ENCODE assay signal across 8 cellular contexts in genomic region chr5:66144074-66144798, GRCh38. TPM values are rescaled to one million over a fixed set of nuclear protein-coding genes. Genes with fewer than 3 reads are reported as not detected.
DNase-seq lines count a peak whose midpoint lies in the region; ATAC-seq and TF ChIP-seq lines count a peak whose summit lies in the region.

SREK1 (plus strand) TSS chr5:66144300; CDS start chr5:66144377, 77 bp downstream.

- TSS peak; percentile 67 for BruUV-seq in Panc1 (replicated peaks; lab: Mats Ljungman, UMichigan)

- H3K36me3 ChIP-seq in Panc1 (ENCODE audit: control insufficient read depth, insufficient read depth, low read length) (peaks cover 4% of the 10 kb centered on the region; the same call in 1 of the 2 replicates), esophagus (ENCODE audit: control insufficient read depth in 2 of 2, insufficient read depth in 2 of 2, low read length in 1 of 2) (no peaks in the 10 kb centered on the region), mucosa of stomach (ENCODE audit: control insufficient read depth, insufficient read depth, low read length) (no peaks in the 10 kb centered on the region)

- peak; percentile 98 for DNase-seq in DMS53 (lab: John Stamatoyannopoulos, UW)
- DNase-seq in KBM-7 = peak; percentile 97
- peak; percentile 79 for DNase-seq in Panc1 (ENCODE audit: low read depth, low spot score)
- peak; percentile 88 for DNase-seq in activated T-cell treated with anti-CD3 and anti-CD28 coated beads, Interleukin-2, amount 50 U/mL, for 4 hours
- peak; percentile 93 for DNase-seq in stimulated activated CD8-positive, alpha-beta memory T cell treated with anti-CD3 and anti-CD28 coated beads, Interleukin-4, amount 100 ng/mL, for 48 hours

- H3K9me3 Mint-ChIP-seq in activated T-cell treated with anti-CD3 and anti-CD28 coated beads, Interleukin-2, amount 50 U/mL, for 4 hours = no peaks in the 10 kb centered on the region

- in situ Hi-C loops in KBM-7 (cut with MboI; ENCODE audit: low pct_unique_long_range_greater_than_20kb, low sequenced_read_pairs) = no loop called here
- in situ Hi-C loops in Panc1 (cut with HindIII; ENCODE audit: low pct_unique_long_range_greater_than_20kb, low sequenced_read_pairs) = no loop called here

- POLR2A ChIA-PET in Panc1 (lab: Charles Lee) = interaction anchor here (0.6 to 0.8 kb wide), 5 partner anchors 207 to 407 kb away, joined by 4 to 11 read pairs (median 4); no protein-coding TSS in a partner anchor

- peaks cover 44% of the 10 kb centered on the region for H3K4me1 Mint-ChIP-seq in activated T-cell treated with anti-CD3 and anti-CD28 coated beads, Interleukin-2, amount 50 U/mL, for 4 hours (ENCODE audit: low read depth)

- H3K27me3 ChIP-seq in Panc1 (ENCODE audit: control insufficient read depth, insufficient read depth, low read length) = no peaks in the 10 kb centered on the region
- no peaks in the 10 kb centered on the region for H3K27me3 ChIP-seq in esophagus (ENCODE audit: control insufficient read depth in 1 of 2, insufficient read depth in 2 of 2, low read length in 2 of 2)
- H3K27me3 ChIP-seq in mucosa of stomach (ENCODE audit: control insufficient read depth, insufficient read depth, low read length) = no peaks in the 10 kb centered on the region

- peak within 1 kb of the TSS; percentile 97 for H3K4me3 Mint-ChIP-seq in activated T-cell treated with anti-CD3 and anti-CD28 coated beads, Interleukin-2, amount 50 U/mL, for 4 hours

- H3K9me3 ChIP-seq in Panc1 (ENCODE audit: control insufficient read depth, insufficient read depth, low read depth, low read length) (no peaks in the 10 kb centered on the region), esophagus (ENCODE audit: control insufficient read depth in 2 of 2, insufficient read depth in 1 of 2, low read depth in 1 of 2, low read length in 1 of 2) (no peaks in the 10 kb centered on the region), mucosa of stomach (ENCODE audit: control insufficient read depth, low read length) (no peaks in the 10 kb centered on the region)

- H3K36me3 Mint-ChIP-seq in activated T-cell treated with anti-CD3 and anti-CD28 coated beads, Interleukin-2, amount 50 U/mL, for 4 hours (ENCODE audit: insufficient read depth) = peaks cover 2% of the 10 kb centered on the region

- WGBS in esophagus, 2 donors = 0 to 1% methylated on average over 82 to 83 of the region's 83 CpGs

- H3K27me3 Mint-ChIP-seq in activated T-cell treated with anti-CD3 and anti-CD28 coated beads, Interleukin-2, amount 50 U/mL, for 4 hours (ENCODE audit: low read depth) = no peaks in the 10 kb centered on the region

- intact Hi-C loops in Panc1 (cut with micrococcal nuclease; ENCODE audit: unreplicated experiment) = no loop called here

- TF ChIP-seq CTCF in Panc1 (IDR thresholded peaks at IDR 0.05) = no peak

- H3K9ac ChIP-seq in mucosa of stomach (ENCODE audit: low read length) = peak within 1 kb of the TSS; percentile 88

- H3K4me1 ChIP-seq in Panc1 (ENCODE audit: control insufficient read depth, insufficient read depth, low read length) (peaks cover 26% of the 10 kb centered on the region), esophagus (ENCODE audit: control insufficient read depth in 2 of 2, insufficient read depth in 2 of 2, low read length in 1 of 2) (no peaks in the 10 kb centered on the region), mucosa of stomach (ENCODE audit: control insufficient read depth, insufficient read depth, low read length) (peaks cover 6% of the 10 kb centered on the region)

- H3K4me3 ChIP-seq in Panc1 (ENCODE audit: low read depth in 2 of 2, low read length in 2 of 2) (peak within 1 kb of the TSS; percentile 86 to 91), esophagus (ENCODE audit: low read depth in 1 of 2, low read length in 2 of 2) (peak within 1 kb of the TSS; percentile 73 to 96), mucosa of stomach (ENCODE audit: low read length) (peak within 1 kb of the TSS; percentile 62)

- CTCF ChIA-PET in Panc1 (lab: Charles Lee) = interaction anchor here (0.8 kb wide), 1 partner anchor 29 kb away, joined by 3 read pairs; no protein-coding TSS in a partner anchor

- ATAC-seq in GM21723 (IDR thresholded peaks at IDR 0.05; ENCODE audit: unreplicated experiment) (peak; percentile 94), Panc1 (peak; percentile 95)
- peak; percentile 91 to 92 for ATAC-seq in activated T-cell treated with anti-CD3 and anti-CD28 coated beads, Interleukin-2, amount 50 U/mL, for 4 hours

- peak within 1 kb of the TSS; percentile 99 for H3K27ac ChIP-seq in Panc1 (ENCODE audit: low read length)
- peak within 1 kb of the TSS; percentile 99 to 100 for H3K27ac ChIP-seq in esophagus (ENCODE audit: low read depth in 2 of 2, low read length in 1 of 2)

RNA-seq across cellular contexts. Expression of gene SREK1, which starts in this region (rescaled TPM):
- total RNA-seq in Panc1 (2021; ENCODE audit: unreplicated experiment) = 89.7 TPM
- polyA plus RNA-seq in Panc1 (2012; ENCODE audit: insufficient read length) = 52.9 TPM
- 10 to 100 TPM; 53.5 to 57.3 (median 57.0) TPM for total RNA-seq in activated T-cell treated with anti-CD3 and anti-CD28 coated beads, Interleukin-2, amount 50 U/mL, for 4 hours
- polyA plus RNA-seq in esophagus = 10 to 100 TPM; 17.6 to 41.8 TPM

Comparison
In these comparisons a context has a peak if more than half of its experiments do, and no peak if none do; other contexts are left out.
1. Peak in every context shown above with its lines: DNase-seq, ATAC-seq, H3K4me3 ChIP-seq and H3K27ac ChIP-seq.